ENCODE assay signal across 13 cellular contexts in the genomic region with DNA sequence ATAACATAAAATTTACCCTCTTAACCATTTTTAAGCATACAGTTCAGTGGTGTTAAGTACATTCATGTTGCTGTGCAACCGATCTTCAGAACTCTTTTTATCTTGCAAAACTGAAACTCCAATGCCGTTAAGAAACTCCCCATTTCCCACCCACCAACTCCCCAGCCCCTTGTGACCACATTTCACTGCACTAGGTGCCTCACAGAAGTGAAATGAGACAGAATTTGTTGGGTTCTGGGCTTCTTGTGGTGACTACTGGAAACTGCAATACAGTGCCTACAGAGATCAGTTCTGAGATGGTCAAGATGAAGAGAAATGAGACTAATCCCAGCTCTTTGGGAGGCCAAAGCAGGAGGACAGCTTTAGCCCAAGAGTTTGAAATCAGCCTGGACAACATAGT.
DNase-seq lines count a peak whose midpoint lies in the region; ATAC-seq and TF ChIP-seq lines count a peak whose summit lies in the region.
"Had no signal": no experiment of that assay in that cellular context is flagged by ENCODE, and none has a peak within 500 bp of the region (broad histone marks: within the 10 kb centered on the region; RNA-seq: fewer than 3 reads in every experiment).

No MANE protein-coding gene starts in this region.

- no peak for TF ChIP-seq POLR2A in heart left ventricle (IDR thresholded peaks at IDR 0.05)

- H3K27me3 Mint-ChIP-seq in CD8-positive, alpha-beta T cell (ENCODE audit: low read depth), result no peaks in the 10 kb centered on the region
- no peaks in the 10 kb centered on the region for H3K27me3 Mint-ChIP-seq in activated CD8-positive, alpha-beta T cell treated with anti-CD3 and anti-CD28 coated beads, Interleukin-2, amount 10 ng/mL, durations not matched to agents 7 days and 5 days (ENCODE audit: low read depth)

- H3K27ac ChIP-seq in CD8-positive, alpha-beta T cell (ENCODE audit: low read depth, low read length), result no peak overlapping the region
- H3K27ac ChIP-seq in heart left ventricle, result no peak overlapping the region
- H3K27ac ChIP-seq: BLaER1, pancreas, SJCRH30 had no signal

- DNase-seq in CD8-positive, alpha-beta T cell, result no peak
- DNase-seq in activated CD8-positive, alpha-beta T cell treated with anti-CD3 and anti-CD28 coated beads, Interleukin-2, amount 10 ng/mL, durations not matched to agents 7 days and 5 days, result peak; percentile 41
- DNase-seq in medulla oblongata (ENCODE audit: extremely low spot score) (no peak), DMS 273 (lab: John Stamatoyannopoulos, UW; ENCODE audit: unreplicated experiment) (no peak), iPS-NIHi7 (ENCODE audit: extremely low spot score) (no peak), heart left ventricle (no peak)
- DNase-seq: midbrain, NCI-H1417, pancreas, SJCRH30 had no signal

- CTCF ChIA-PET in CD8-positive, alpha-beta T cell (lab: Charles Lee), result no interaction called here
- CTCF ChIA-PET in activated CD8-positive, alpha-beta T cell treated with anti-CD3 and anti-CD28 coated beads, Interleukin-2, amount 10 ng/mL, durations not matched to agents 7 days and 5 days (lab: Charles Lee), result interaction anchor here (1.2 kb wide), 1 partner anchor 116 kb away, joined by 3 read pairs; no protein-coding TSS in a partner anchor

- H3K9me3 ChIP-seq in CD8-positive, alpha-beta T cell (ENCODE audit: low read length), result no peaks in the 10 kb centered on the region
- H3K9me3 ChIP-seq in heart left ventricle, result no peaks in the 10 kb centered on the region
- H3K9me3 ChIP-seq: BLaER1, pancreas, SJCRH30 had no signal

- H3K27me3 ChIP-seq in CD8-positive, alpha-beta T cell (ENCODE audit: insufficient read depth, low read length), result no peaks in the 10 kb centered on the region
- H3K27me3 ChIP-seq in heart left ventricle, result no peaks in the 10 kb centered on the region
- H3K27me3 ChIP-seq: BLaER1, pancreas, SJCRH30 had no signal

- intact Hi-C loops in CD8-positive, alpha-beta T cell (cut with DNase I, micrococcal nuclease), result loop anchor here in 1 of 2 experiments (10.0 kb wide), 1 partner anchor 457 kb away; no protein-coding TSS in a partner anchor
- intact Hi-C loops in heart left ventricle (cut with DNase I), result no loop called here

- POLR2A ChIA-PET in CD8-positive, alpha-beta T cell (lab: Charles Lee), result no interaction called here
- POLR2A ChIA-PET in activated CD8-positive, alpha-beta T cell treated with anti-CD3 and anti-CD28 coated beads, Interleukin-2, amount 10 ng/mL, durations not matched to agents 7 days and 5 days (lab: Charles Lee), result no interaction called here

- no peak overlapping the region for H3K4me3 Mint-ChIP-seq in CD8-positive, alpha-beta T cell
- H3K4me3 Mint-ChIP-seq in activated CD8-positive, alpha-beta T cell treated with anti-CD3 and anti-CD28 coated beads, Interleukin-2, amount 10 ng/mL, durations not matched to agents 7 days and 5 days, result no peak overlapping the region

- H3K9me3 Mint-ChIP-seq in CD8-positive, alpha-beta T cell, result no peaks in the 10 kb centered on the region
- H3K9me3 Mint-ChIP-seq in activated CD8-positive, alpha-beta T cell treated with anti-CD3 and anti-CD28 coated beads, Interleukin-2, amount 10 ng/mL, durations not matched to agents 7 days and 5 days (ENCODE audit: insufficient read depth), result no peaks in the 10 kb centered on the region

- H3K36me3 Mint-ChIP-seq in CD8-positive, alpha-beta T cell, result no peaks in the 10 kb centered on the region
- H3K36me3 Mint-ChIP-seq in activated CD8-positive, alpha-beta T cell treated with anti-CD3 and anti-CD28 coated beads, Interleukin-2, amount 10 ng/mL, durations not matched to agents 7 days and 5 days (ENCODE audit: low read depth), result no peaks in the 10 kb centered on the region

- H3K36me3 ChIP-seq in CD8-positive, alpha-beta T cell (ENCODE audit: insufficient read depth, low read length), result no peaks in the 10 kb centered on the region
- no peaks in the 10 kb centered on the region for H3K36me3 ChIP-seq in heart left ventricle
- H3K36me3 ChIP-seq: BLaER1, pancreas, SJCRH30 had no signal

- ATAC-seq in CD8-positive, alpha-beta T cell, result peak; percentile 49
- ATAC-seq in GM18502 (IDR thresholded peaks at IDR 0.05; ENCODE audit: poor library complexity, unreplicated experiment) (peak; percentile 61), HG02678 (IDR thresholded peaks at IDR 0.05; ENCODE audit: unreplicated experiment) (peak; percentile 71), heart left ventricle (no peak)
- ATAC-seq in activated CD8-positive, alpha-beta T cell treated with anti-CD3 and anti-CD28 coated beads, Interleukin-2, amount 10 ng/mL, durations not matched to agents 7 days and 5 days, result peak; percentile 69
- ATAC-seq: pancreas had no signal

- TF ChIP-seq CTCF in CD8-positive, alpha-beta T cell (IDR thresholded peaks at IDR 0.05), result no peak
- TF ChIP-seq CTCF in heart left ventricle (IDR thresholded peaks at IDR 0.05), result no peak

- peaks cover 29% of the 10 kb centered on the region for H3K4me1 Mint-ChIP-seq in CD8-positive, alpha-beta T cell (ENCODE audit: low read depth)
- H3K4me1 Mint-ChIP-seq in activated CD8-positive, alpha-beta T cell treated with anti-CD3 and anti-CD28 coated beads, Interleukin-2, amount 10 ng/mL, durations not matched to agents 7 days and 5 days (ENCODE audit: low read depth), result peaks cover 22% of the 10 kb centered on the region

- H3K4me1 ChIP-seq in CD8-positive, alpha-beta T cell (ENCODE audit: insufficient read depth, low read length), result peaks cover 9% of the 10 kb centered on the region
- H3K4me1 ChIP-seq in heart left ventricle, result no peaks in the 10 kb centered on the region
- H3K4me1 ChIP-seq: BLaER1, pancreas, SJCRH30 had no signal

- WGBS in heart left ventricle, 4 donors, result 78 to 91% (median 81%) methylated on average over 2 of the region's 2 CpGs

- no peak overlapping the region for H3K27ac Mint-ChIP-seq in CD8-positive, alpha-beta T cell
- no peak overlapping the region for H3K27ac Mint-ChIP-seq in activated CD8-positive, alpha-beta T cell treated with anti-CD3 and anti-CD28 coated beads, Interleukin-2, amount 10 ng/mL, durations not matched to agents 7 days and 5 days

- H3K4me3 ChIP-seq in CD8-positive, alpha-beta T cell (ENCODE audit: low read depth, low read length), result no peak overlapping the region
- no peak overlapping the region for H3K4me3 ChIP-seq in heart left ventricle
- H3K4me3 ChIP-seq: BLaER1, pancreas, SJCRH30 had no signal

Comparison
In these comparisons a context has a peak if more than half of its experiments do, and no peak if none do; other contexts are left out.
1. ATAC-seq: peak in CD8-positive, alpha-beta T cell (single experiment), GM18502 (single experiment), HG02678 (single experiment) and activated CD8-positive, alpha-beta T cell treated with anti-CD3 and anti-CD28 coated beads, Interleukin-2, amount 10 ng/mL, durations not matched to agents 7 days and 5 days (single experiment); none in heart left ventricle (0 of 4).